Comparison of ENCODE assay signal across 17 cellular contexts in genomic region chrX:107726809-107727534, GRCh38. TPM values are rescaled to one million over a fixed set of nuclear protein-coding genes. Genes with fewer than 3 reads are reported as not detected.
DNase-seq lines count a peak whose midpoint lies in the region; ATAC-seq, FAIRE-seq and TF ChIP-seq lines count a peak whose summit lies in the region.
"Had no signal": no experiment of that assay in that cellular context is flagged by ENCODE, and none has a peak within 500 bp of the region (broad histone marks: within the 10 kb centered on the region; RNA-seq: fewer than 3 reads in every experiment).

No MANE protein-coding gene starts in this region.

- H4K20me1 ChIP-seq in HCT116 (ENCODE audit: insufficient read depth): no peaks in the 10 kb centered on the region
- H4K20me1 ChIP-seq in PC-3 (ENCODE audit: low read length): no peaks in the 10 kb centered on the region

- POLR2A ChIA-PET in HCT116 (lab: Charles Lee): interaction anchor here (1.6 kb wide), 1 partner anchor 11 kb away, joined by 4 read pairs; no protein-coding TSS in a partner anchor
- POLR2A ChIA-PET in PC-3 (lab: Charles Lee; ENCODE audit: unreplicated experiment): no interaction called here

- RAD21 ChIA-PET in HCT116 (lab: Charles Lee; ENCODE audit: low non-redundant PET in 1 of 2, low total read pairs in 2 of 2, uncharacterized antibody in 2 of 2, unreplicated experiment in 2 of 2): no interaction called here

- H3K9ac ChIP-seq in HCT116 (ENCODE audit: low read length): no peak overlapping the region
- peak overlapping the region; percentile 57 for H3K9ac ChIP-seq in PC-3 (ENCODE audit: low read length)

- no peak for ATAC-seq in HCT116
- no peak; the same call in 1 of the 2 replicates for ATAC-seq in PC-3
- no peak for ATAC-seq in HG03280 (IDR thresholded peaks at IDR 0.05; ENCODE audit: unreplicated experiment)
- ATAC-seq: body of pancreas, left ventricle myocardium superior had no signal

- no peak overlapping the region for H2AFZ ChIP-seq in HCT116 (ENCODE audit: low read depth, low read length, poor library complexity, severe bottlenecking)
- H2AFZ ChIP-seq in PC-3 (ENCODE audit: low read length): peak overlapping the region; percentile 63

- TF ChIP-seq CTCF in HCT116 (IDR thresholded peaks at IDR 0.05 in 2 of 3, conservative IDR thresholded peaks at IDR 0.05 in 1 of 3; ENCODE audit: borderline replicate concordance in 1 of 3, insufficient read depth in 1 of 3, low read depth in 2 of 3, low read length in 2 of 3) (no peak), PC-3 (conservative IDR thresholded peaks at IDR 0.05; ENCODE audit: low read depth, low read length) (no peak), stomach (IDR thresholded peaks at IDR 0.05) (no peak), mesothelial cell of epicardium (IDR thresholded peaks at IDR 0.05; ENCODE audit: unreplicated experiment) (no peak)

- 41 to 52% (median 49%) methylated on average over 9 of the region's 9 CpGs for WGBS in stomach, 5 donors

- H3K27me3 Mint-ChIP-seq in mesothelial cell of epicardium (ENCODE audit: low read depth): peaks cover under 1% of the 10 kb centered on the region
- H3K27me3 Mint-ChIP-seq: activated CD4-positive, alpha-beta T cell treated with anti-CD3 and anti-CD28 coated beads, Interleukin-2, amount 10 ng/mL, durations not matched to agents 7 days and 5 days; naive B cell had no signal

- BruUV-seq in HCT116 (replicated peaks; lab: Mats Ljungman, UMichigan) (no TSS peak), PC-3 (replicated peaks; lab: Mats Ljungman, UMichigan) (no TSS peak)

- no peaks in the 10 kb centered on the region for H3K36me3 Mint-ChIP-seq in mesothelial cell of epicardium
- H3K36me3 Mint-ChIP-seq: activated naive CD4-positive, alpha-beta T cell treated with anti-CD3 and anti-CD28 coated beads, Interleukin-2, amount 10 ng/mL, durations not matched to agents 7 days and 5 days; CD14-positive monocyte; naive B cell had no signal

- H3K4me1 ChIP-seq in HCT116 (ENCODE audit: control insufficient read depth in 1 of 2, insufficient read depth in 2 of 2, low read length in 2 of 2) (peaks cover 31 to 40% of the 10 kb centered on the region in 2 experiments), PC-3 (ENCODE audit: insufficient read depth, low read length) (peaks cover 70% of the 10 kb centered on the region), stomach (peaks cover 56 to 98% (median 70%) of the 10 kb centered on the region in 4 donors)

- H3K27me3 ChIP-seq in HCT116 (ENCODE audit: insufficient read depth, low read length) (no peaks in the 10 kb centered on the region), PC-3 (ENCODE audit: low read length) (no peaks in the 10 kb centered on the region), stomach (no peaks in the 10 kb centered on the region)
- H3K27me3 ChIP-seq: body of pancreas, SJCRH30 had no signal

- H3F3A ChIP-seq in PC-3 (ENCODE audit: low read length, unreplicated experiment): peaks cover 4% of the 10 kb centered on the region

- intact Hi-C loops in HCT116 (cut with micrococcal nuclease): no loop called here
- intact Hi-C loops in PC-3 (cut with micrococcal nuclease): no loop called here
- intact Hi-C loops in stomach (cut with DNase I; ENCODE audit: low total_unique reads): no loop called here

- H3K4me3 Mint-ChIP-seq in mesothelial cell of epicardium: no peak overlapping the region
- H3K4me3 Mint-ChIP-seq: activated CD4-positive, alpha-beta T cell treated with anti-CD3 and anti-CD28 coated beads, Interleukin-2, amount 10 ng/mL, durations not matched to agents 7 days and 5 days; activated naive CD4-positive, alpha-beta T cell treated with anti-CD3 and anti-CD28 coated beads, Interleukin-2, amount 10 ng/mL, durations not matched to agents 7 days and 5 days; CD14-positive monocyte had no signal

- H3K9me2 ChIP-seq in HCT116 (ENCODE audit: insufficient read depth) (no peaks in the 10 kb centered on the region), PC-3 (replicated peaks; ENCODE audit: low read length) (no peaks in the 10 kb centered on the region)

- CTCF ChIA-PET in HCT116 (lab: Charles Lee): no interaction called here
- CTCF ChIA-PET in PC-3 (lab: Charles Lee): interaction anchor here (0.9 to 1.0 kb wide), 2 partner anchors 8 to 49 kb away, joined by 3 to 6 read pairs; no protein-coding TSS in a partner anchor

- H3K79me2 ChIP-seq in HCT116 (ENCODE audit: insufficient read depth, low read length): no peaks in the 10 kb centered on the region
- no peaks in the 10 kb centered on the region for H3K79me2 ChIP-seq in PC-3 (ENCODE audit: low read length)

- H3K9me3 Mint-ChIP-seq in mesothelial cell of epicardium: peaks cover 12% of the 10 kb centered on the region
- H3K9me3 Mint-ChIP-seq: activated CD4-positive, alpha-beta T cell treated with anti-CD3 and anti-CD28 coated beads, Interleukin-2, amount 10 ng/mL, durations not matched to agents 7 days and 5 days; activated naive CD4-positive, alpha-beta T cell treated with anti-CD3 and anti-CD28 coated beads, Interleukin-2, amount 10 ng/mL, durations not matched to agents 7 days and 5 days; CD14-positive monocyte; naive B cell had no signal

- FAIRE-seq in islet of Langerhans (lab: Jason Lieb, UNC): peak; percentile 98
- FAIRE-seq: H1 had no signal

- no peak for TF ChIP-seq EP300 in stomach (IDR thresholded peaks at IDR 0.05)

- H3K27ac ChIP-seq in HCT116 (ENCODE audit: low read depth, low read length): no peak overlapping the region
- H3K27ac ChIP-seq in PC-3 (ENCODE audit: low read length): peak overlapping the region; percentile 91
- peak overlapping the region; percentile 28 to 81 (median 39) for H3K27ac ChIP-seq in stomach
- H3K27ac ChIP-seq: SJCRH30 had no signal

- TF ChIP-seq POLR2A in HCT116 (IDR thresholded peaks at IDR 0.05; ENCODE audit: borderline replicate concordance, extremely low read depth, insufficient read depth, insufficient read length) (no peak), stomach (IDR thresholded peaks at IDR 0.05) (no peak)

- H3K9me3 ChIP-seq in HCT116 (ENCODE audit: control insufficient read depth in 1 of 2, insufficient read depth in 1 of 2, low read depth in 1 of 2, low read length in 2 of 2) (no peaks in the 10 kb centered on the region), PC-3 (ENCODE audit: low read length) (no peaks in the 10 kb centered on the region), stomach (no peaks in the 10 kb centered on the region)
- H3K9me3 ChIP-seq: body of pancreas, SJCRH30 had no signal

- H3K4me1 Mint-ChIP-seq in mesothelial cell of epicardium: peaks cover 43% of the 10 kb centered on the region
- H3K4me1 Mint-ChIP-seq: activated CD4-positive, alpha-beta T cell treated with anti-CD3 and anti-CD28 coated beads, Interleukin-2, amount 10 ng/mL, durations not matched to agents 7 days and 5 days; activated naive CD4-positive, alpha-beta T cell treated with anti-CD3 and anti-CD28 coated beads, Interleukin-2, amount 10 ng/mL, durations not matched to agents 7 days and 5 days had no signal

- no peak overlapping the region for H3K27ac Mint-ChIP-seq in mesothelial cell of epicardium
- H3K27ac Mint-ChIP-seq: activated CD4-positive, alpha-beta T cell treated with anti-CD3 and anti-CD28 coated beads, Interleukin-2, amount 10 ng/mL, durations not matched to agents 7 days and 5 days; activated naive CD4-positive, alpha-beta T cell treated with anti-CD3 and anti-CD28 coated beads, Interleukin-2, amount 10 ng/mL, durations not matched to agents 7 days and 5 days; CD14-positive monocyte had no signal

- TF ChIP-seq RAD21 in HCT116 (IDR thresholded peaks at IDR 0.05; ENCODE audit: low read depth): no peak

- H3K4me3 ChIP-seq in HCT116 (replicated peaks in 1 of 2; ENCODE audit: low read depth in 1 of 2, low read length in 2 of 2) (no peak overlapping the region), PC-3 (ENCODE audit: low read length) (peak overlapping the region; percentile 47; the same call in 1 of the 2 replicates), stomach (no peak overlapping the region)
- H3K4me3 ChIP-seq: body of pancreas, SJCRH30 had no signal

- DNase-seq in HCT116 (ENCODE audit: low read depth, low spot score): no peak
- DNase-seq in PC-3: peak; percentile 26
- no peak for DNase-seq in stomach
- DNase-seq in mesothelial cell of epicardium (ENCODE audit: low spot score in 2 of 2, unreplicated experiment in 2 of 2): no peak
- DNase-seq in NCI-H524 (lab: John Stamatoyannopoulos, UW): no peak
- DNase-seq: activated CD4-positive, alpha-beta T cell treated with anti-CD3 and anti-CD28 coated beads, Interleukin-2, amount 10 ng/mL, durations not matched to agents 7 days and 5 days; activated naive CD4-positive, alpha-beta T cell treated with anti-CD3 and anti-CD28 coated beads, Interleukin-2, amount 10 ng/mL, durations not matched to agents 7 days and 5 days; left ventricle myocardium superior; MV-4-11; naive B cell; SJCRH30; T1000 had no signal

- H3K4me2 ChIP-seq in HCT116 (ENCODE audit: low read length) (peak overlapping the region; percentile 61; the same call in 1 of the 2 replicates), PC-3 (ENCODE audit: low read length) (peak overlapping the region; percentile 78)

- H3K36me3 ChIP-seq in HCT116 (ENCODE audit: control insufficient read depth in 1 of 2, insufficient read depth in 2 of 2, low read length in 2 of 2) (no peaks in the 10 kb centered on the region), PC-3 (ENCODE audit: low read depth, low read length) (no peaks in the 10 kb centered on the region), stomach (no peaks in the 10 kb centered on the region)
- H3K36me3 ChIP-seq: SJCRH30 had no signal

TF ChIP-seq in HCT116, 20 proteins besides CTCF, POLR2A, EP300 and RAD21:
- no peak for TF ChIP-seq MAX (IDR thresholded peaks at IDR 0.05)
TF ChIP-seq in HCT116: peak in this region for 0.

RNA-seq across cellular contexts. Expression of gene TSC22D3, which starts 48.6 kb away (rescaled TPM):
- total RNA-seq in HCT116 (2021; ENCODE audit: unreplicated experiment) (24.6 TPM), PC-3 (2014; rRNA removed) (17.8 and 18.1 TPM in 2 replicates), stomach (100 to 1,000 TPM; 303 to 906 (median 347) TPM), mesothelial cell of epicardium (32.1 to 37.0 TPM (median 34.4 TPM) in 3 replicates)
- 29.9 and 31.8 TPM in 2 replicates for polyA plus RNA-seq in HCT116 (2012)
- polyA plus RNA-seq in stomach: 100 to 1,000 TPM; 198 to 358 (median 292) TPM

RNA-seq across cellular contexts. Expression of gene NCBP2L, which starts 50.6 kb away (rescaled TPM):
- not detected for total RNA-seq in HCT116 (2021; ENCODE audit: unreplicated experiment)
- not detected in 2 replicates for polyA plus RNA-seq in HCT116 (2012)
- total RNA-seq in PC-3 (2014; rRNA removed): not detected in 2 replicates
- not detected for total RNA-seq in stomach
- polyA plus RNA-seq in stomach: under 1 TPM in 2 of 3 donors, not detected in 1; 0.13 to 0.44 TPM
- not detected in 3 replicates for total RNA-seq in mesothelial cell of epicardium
- total RNA-seq: activated CD4-positive, alpha-beta T cell treated with anti-CD3 and anti-CD28 coated beads, Interleukin-2, amount 10 ng/mL, durations not matched to agents 7 days and 5 days; body of pancreas; H1; left ventricle myocardium superior; SJCRH30 had no signal
- polyA plus RNA-seq: CD14-positive monocyte, H1 had no signal
